8 cellular contexts compared by ENCODE assay signal in the genomic region with DNA sequence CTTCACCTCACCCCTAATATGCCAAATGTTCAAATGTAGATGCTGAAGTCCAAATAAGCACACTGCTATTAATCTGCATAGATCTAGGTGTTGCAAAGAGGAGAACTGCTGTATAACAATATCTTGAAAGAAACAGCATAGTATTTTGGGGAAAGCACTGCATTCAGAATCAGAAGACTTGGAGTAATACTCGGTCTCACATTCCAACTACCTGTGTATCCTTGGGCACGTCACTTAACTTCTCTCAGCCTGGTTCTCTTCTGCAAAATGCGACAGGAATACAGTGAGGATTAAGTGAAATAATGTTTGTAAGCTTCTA. TPM values are rescaled to one million over a fixed set of nuclear protein-coding genes. Genes with fewer than 3 reads are reported as not detected.
DNase-seq lines count a peak whose midpoint lies in the region; ATAC-seq and TF ChIP-seq lines count a peak whose summit lies in the region.

No MANE protein-coding gene starts in this region.

- no peak overlapping the region for H2BK120ac ChIP-seq in trophoblast cell (ENCODE audit: insufficient read depth, low read length, poor library complexity)

- H3K14ac ChIP-seq in trophoblast cell (ENCODE audit: low read length): peak overlapping the region; percentile 60

- H3K4me3 ChIP-seq in cardiac muscle cell (peak overlapping the region; percentile 86), MM.1S (ENCODE audit: low read length) (peak overlapping the region; percentile 93), trophoblast cell (ENCODE audit: low read depth, low read length) (no peak overlapping the region)

- H3K9ac ChIP-seq in MM.1S (ENCODE audit: low read length) (peak overlapping the region; percentile 98), trophoblast cell (ENCODE audit: low read length) (no peak overlapping the region)

- H3K27me3 Mint-ChIP-seq in endothelial cell (ENCODE audit: unreplicated experiment): peaks cover 1% of the 10 kb centered on the region

- H2BK12ac ChIP-seq in trophoblast cell (ENCODE audit: low read length): no peak overlapping the region

- H4K12ac ChIP-seq in trophoblast cell (ENCODE audit: low read depth, low read length): no peak overlapping the region

- H3K79me1 ChIP-seq in trophoblast cell (ENCODE audit: low read length): peaks cover 9% of the 10 kb centered on the region

- no peaks in the 10 kb centered on the region for H3K9me2 ChIP-seq in MM.1S (replicated peaks; ENCODE audit: insufficient read depth, low read length)

- no peaks in the 10 kb centered on the region for H4K20me1 ChIP-seq in MM.1S (ENCODE audit: insufficient read depth, low read length)

- TF ChIP-seq CTCF in cardiac muscle cell (IDR thresholded peaks at IDR 0.05; ENCODE audit: low read depth, low read length): no peak
- no peak for TF ChIP-seq CTCF in MM.1S (IDR thresholded peaks at IDR 0.05; ENCODE audit: low read length)
- no peak for TF ChIP-seq CTCF in endothelial cell (IDR thresholded peaks at IDR 0.05; ENCODE audit: unreplicated experiment)

- H3K4me3 Mint-ChIP-seq in endothelial cell (ENCODE audit: unreplicated experiment): peak overlapping the region; percentile 85

- peak overlapping the region; percentile 99 for H2AFZ ChIP-seq in MM.1S (ENCODE audit: low read length)
- H2AFZ ChIP-seq in trophoblast cell (ENCODE audit: insufficient read depth, low read length, poor library complexity): peak overlapping the region; percentile 92

- H3K9me3 ChIP-seq in cardiac muscle cell (ENCODE audit: low read depth) (no peaks in the 10 kb centered on the region), MM.1S (replicated peaks; ENCODE audit: insufficient read depth, low read length) (no peaks in the 10 kb centered on the region), trophoblast cell (ENCODE audit: insufficient read depth, low read depth, low read length) (no peaks in the 10 kb centered on the region)

- H3K23ac ChIP-seq in trophoblast cell (ENCODE audit: low read length): no peak overlapping the region

- peak overlapping the region; percentile 63 for H2BK5ac ChIP-seq in trophoblast cell (ENCODE audit: low read depth, low read length, poor library complexity)

- H3K27ac ChIP-seq in cardiac muscle cell (peak overlapping the region; percentile 99), MM.1S (ENCODE audit: low read length) (peak overlapping the region; percentile 67; the same call in 1 of the 2 replicates), trophoblast cell (ENCODE audit: low read depth, low read length) (no peak overlapping the region)

- intact Hi-C loops in left cardiac atrium (cut with DNase I): no loop called here

- H3F3A ChIP-seq in MM.1S (ENCODE audit: insufficient read depth, low read length): 0 out of 2 replicates have a peak, but pooled peaks cover 4% of the 10 kb centered on the region

- H3K27ac Mint-ChIP-seq in endothelial cell (ENCODE audit: unreplicated experiment): peak overlapping the region; percentile 68

- WGBS in trophoblast cell (ENCODE audit: extremely low coverage, insufficient coverage, insufficient read length): no CpG with 5 or more reads among the region's 3 CpGs

- H3K36me3 Mint-ChIP-seq in endothelial cell (ENCODE audit: low read depth, unreplicated experiment): no peaks in the 10 kb centered on the region

- peaks cover 29% of the 10 kb centered on the region for H3K79me2 ChIP-seq in MM.1S (ENCODE audit: low read length)
- peaks cover 9% of the 10 kb centered on the region for H3K79me2 ChIP-seq in trophoblast cell (ENCODE audit: control insufficient read depth, insufficient read depth, low read length, poor library complexity)

- DNase-seq in cardiac muscle cell (ENCODE audit: low read depth in 1 of 2, low spot score in 1 of 2) (no peak), left cardiac atrium (no peak), MM.1S (no peak), endothelial cell (ENCODE audit: low spot score) (no peak), trophoblast cell (no peak), NCI-H1048 (lab: John Stamatoyannopoulos, UW) (no peak), nucleus accumbens (lab: John Stamatoyannopoulos, UW) (no peak)

- H4K91ac ChIP-seq in trophoblast cell (ENCODE audit: low read depth, low read length): peak overlapping the region; percentile 21

- peak overlapping the region; percentile 99 for H4K8ac ChIP-seq in trophoblast cell (ENCODE audit: low read depth, low read length)

- H3K18ac ChIP-seq in trophoblast cell (ENCODE audit: low read length): no peak overlapping the region

- H3K9me3 Mint-ChIP-seq in endothelial cell (ENCODE audit: unreplicated experiment): no peaks in the 10 kb centered on the region

- H2AK5ac ChIP-seq in trophoblast cell (ENCODE audit: low read length): no peak overlapping the region

- H3K27me3 ChIP-seq in cardiac muscle cell (no peaks in the 10 kb centered on the region), MM.1S (replicated peaks; ENCODE audit: insufficient read depth, low read length) (no peaks in the 10 kb centered on the region), trophoblast cell (ENCODE audit: insufficient read depth, low read length) (no peaks in the 10 kb centered on the region)

- H3K4me1 ChIP-seq in cardiac muscle cell (ENCODE audit: low read depth) (peaks cover 9% of the 10 kb centered on the region), MM.1S (ENCODE audit: low read length) (peaks cover 12% of the 10 kb centered on the region), trophoblast cell (ENCODE audit: control insufficient read depth in 1 of 2, insufficient read depth in 2 of 2, low read length in 2 of 2) (peaks cover 4 to 6% of the 10 kb centered on the region in 2 experiments)

- no peak overlapping the region for H3K4ac ChIP-seq in trophoblast cell (ENCODE audit: low read depth, low read length)

- H3K4me2 ChIP-seq in MM.1S (ENCODE audit: low read depth, low read length) (peak overlapping the region; percentile 90), trophoblast cell (ENCODE audit: low read length) (peak overlapping the region; percentile 89)

- no peaks in the 10 kb centered on the region for H3K36me3 ChIP-seq in cardiac muscle cell
- H3K36me3 ChIP-seq in MM.1S (replicated peaks; ENCODE audit: insufficient read depth, low read length): no peaks in the 10 kb centered on the region
- H3K36me3 ChIP-seq in trophoblast cell (ENCODE audit: control insufficient read depth in 1 of 2, insufficient read depth in 2 of 2, low read length in 2 of 2): peaks cover 0 to under 1% of the 10 kb centered on the region in 2 experiments

- peaks cover 6% of the 10 kb centered on the region for H3K4me1 Mint-ChIP-seq in endothelial cell (ENCODE audit: unreplicated experiment)

- ATAC-seq in left cardiac atrium (no peak), HG02981 (IDR thresholded peaks at IDR 0.05; ENCODE audit: unreplicated experiment) (no peak)

RNA-seq across cellular contexts. Expression of gene HMGXB4, which starts 0.3 kb away (rescaled TPM):
- total RNA-seq in cardiac muscle cell (8.1 and 17.7 TPM in 2 replicates), left cardiac atrium (10 to 100 TPM in 1 of 2 donors, 1 to 10 TPM in 1; 8.8 to 10.3 TPM), endothelial cell (ENCODE audit: unreplicated experiment) (21.4 TPM)
- polyA plus RNA-seq in cardiac muscle cell: 16.8 and 21.1 TPM in 2 replicates
- 22.9 and 23.8 TPM in 2 replicates for polyA plus RNA-seq in trophoblast cell (2013)

RNA-seq across cellular contexts. Expression of gene TOM1, which starts 42.7 kb away (rescaled TPM):
- total RNA-seq in cardiac muscle cell (66.3 and 107 TPM in 2 replicates), left cardiac atrium (10 to 100 TPM; 45.1 to 57.9 TPM), endothelial cell (ENCODE audit: unreplicated experiment) (32.0 TPM)
- 76.2 and 84.9 TPM in 2 replicates for polyA plus RNA-seq in cardiac muscle cell
- polyA plus RNA-seq in trophoblast cell (2013): 41.6 and 45.0 TPM in 2 replicates
